In the genomic region with DNA sequence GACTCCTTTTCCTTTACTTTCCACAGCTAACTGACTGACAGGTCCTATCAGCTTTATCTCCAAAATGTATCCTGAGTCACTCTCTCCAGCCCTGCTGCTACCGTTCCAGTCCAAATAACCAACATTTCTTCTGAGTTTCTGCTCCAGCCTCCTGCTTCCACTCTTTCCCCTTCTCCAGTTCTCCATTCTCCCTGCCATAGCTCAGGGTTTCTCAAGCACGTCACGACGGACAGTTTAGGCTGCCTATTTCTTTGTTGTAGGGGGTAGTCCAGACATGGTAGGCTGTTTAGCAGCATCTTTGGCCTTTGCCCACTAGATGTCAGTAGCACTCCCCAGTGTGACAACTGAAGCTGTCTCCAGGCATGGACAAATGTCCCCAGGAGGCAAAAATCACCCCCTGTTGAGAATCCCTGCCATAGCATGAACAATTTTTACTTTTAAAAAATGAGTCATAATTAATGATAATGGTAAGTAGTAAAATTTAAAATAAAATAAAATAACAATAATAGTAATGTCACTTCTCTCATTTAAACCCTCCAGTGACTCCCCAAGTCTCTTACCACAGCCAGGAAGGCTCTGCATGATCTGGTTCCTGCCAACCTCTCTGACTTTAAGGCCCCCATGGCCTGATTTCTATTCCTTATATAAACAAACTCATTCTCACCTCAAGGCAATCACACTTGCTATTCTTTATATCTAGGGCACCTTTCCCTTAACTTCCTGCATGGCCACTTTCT, we compare ENCODE assay signal across 8 cellular contexts.
A peak's percentile ranks its signal among the peaks of the same experiment; 100 is the strongest.
DNase-seq lines count a peak whose midpoint lies in the region; ATAC-seq and TF ChIP-seq lines count a peak whose summit lies in the region.

No MANE protein-coding gene starts in this region.

- H3K4me3 ChIP-seq in Panc1 (ENCODE audit: low read depth in 2 of 2, low read length in 2 of 2), result peak overlapping the region in 1 of 2 experiments; percentile 13; a peak in 1 of 4 replicates
- H3K4me3 ChIP-seq in fibroblast of pulmonary artery (replicated peaks; ENCODE audit: low read depth, low read length), result no peak overlapping the region

- peak; percentile 63 for DNase-seq in G401 (ENCODE audit: low spot score)
- peak; percentile 54 for DNase-seq in HuH-7.5 (ENCODE audit: low spot score)
- peak; percentile 46 for DNase-seq in Panc1 (ENCODE audit: low read depth, low spot score)
- peak; percentile 33 for DNase-seq in activated T-cell treated with anti-CD3 and anti-CD28 coated beads, Interleukin-2, amount 50 U/mL, for 4 hours
- DNase-seq in fibroblast of pulmonary artery (ENCODE audit: low read depth), result peak; percentile 85
- peak in 48 of 56 donors; percentile 1 to 69 (median 29) for DNase-seq in nucleus accumbens (lab: John Stamatoyannopoulos, UW)
- no peak for DNase-seq in type B pancreatic cell (ENCODE audit: extremely low spot score, unreplicated experiment)

- POLR2A ChIA-PET in Panc1 (lab: Charles Lee), result no interaction called here

- in situ Hi-C loops in G401 (cut with HindIII; ENCODE audit: low sequenced_read_pairs) (no loop called here), Panc1 (cut with HindIII; ENCODE audit: low pct_unique_long_range_greater_than_20kb, low sequenced_read_pairs) (no loop called here)

- peaks cover 8% of the 10 kb centered on the region for H3K9me3 Mint-ChIP-seq in activated T-cell treated with anti-CD3 and anti-CD28 coated beads, Interleukin-2, amount 50 U/mL, for 4 hours
- H3K9me3 Mint-ChIP-seq in type B pancreatic cell, result peaks cover 7% of the 10 kb centered on the region

- H3K4me3 Mint-ChIP-seq in activated T-cell treated with anti-CD3 and anti-CD28 coated beads, Interleukin-2, amount 50 U/mL, for 4 hours, result no peak overlapping the region
- peak overlapping the region; percentile 24 for H3K4me3 Mint-ChIP-seq in type B pancreatic cell

- H3K27me3 Mint-ChIP-seq in activated T-cell treated with anti-CD3 and anti-CD28 coated beads, Interleukin-2, amount 50 U/mL, for 4 hours (ENCODE audit: low read depth), result peaks cover 3% of the 10 kb centered on the region
- H3K27me3 Mint-ChIP-seq in type B pancreatic cell, result peaks cover 21% of the 10 kb centered on the region

- peak overlapping the region; percentile 27 for H3K27ac Mint-ChIP-seq in type B pancreatic cell

- peak; percentile 98 for ATAC-seq in GM21723 (IDR thresholded peaks at IDR 0.05; ENCODE audit: unreplicated experiment)
- peak; percentile 98 for ATAC-seq in Panc1
- ATAC-seq in activated T-cell treated with anti-CD3 and anti-CD28 coated beads, Interleukin-2, amount 50 U/mL, for 4 hours, result peak; percentile 84

- TF ChIP-seq CTCF in Panc1 (IDR thresholded peaks at IDR 0.05) (peak; percentile 94), fibroblast of pulmonary artery (IDR thresholded peaks at IDR 0.05; ENCODE audit: low read length, missing control alignments) (peak; percentile 99), type B pancreatic cell (conservative IDR thresholded peaks at IDR 0.05) (peak; percentile 94)

- no peaks in the 10 kb centered on the region for H3K4me1 ChIP-seq in Panc1 (ENCODE audit: control insufficient read depth, insufficient read depth, low read length)

- CTCF ChIA-PET in Panc1 (lab: Charles Lee), result interaction anchor here (0.6 to 1.0 kb wide), 3 partner anchors 27 to 825 kb away, joined by 3 to 12 read pairs (median 4); no protein-coding TSS in a partner anchor

- no TSS peak for BruUV-seq in Panc1 (replicated peaks; lab: Mats Ljungman, UMichigan)

- no peaks in the 10 kb centered on the region for H3K36me3 ChIP-seq in Panc1 (ENCODE audit: control insufficient read depth, insufficient read depth, low read length)

- no peak overlapping the region for H3K27ac ChIP-seq in Panc1 (ENCODE audit: low read length)

- H3K27me3 ChIP-seq in Panc1 (ENCODE audit: control insufficient read depth, insufficient read depth, low read length), result peaks cover 3% of the 10 kb centered on the region; the same call in 1 of the 2 replicates

- no peaks in the 10 kb centered on the region for H3K36me3 Mint-ChIP-seq in activated T-cell treated with anti-CD3 and anti-CD28 coated beads, Interleukin-2, amount 50 U/mL, for 4 hours (ENCODE audit: insufficient read depth)
- H3K36me3 Mint-ChIP-seq in type B pancreatic cell, result peaks cover 3% of the 10 kb centered on the region

- H3K9me3 ChIP-seq in Panc1 (ENCODE audit: control insufficient read depth, insufficient read depth, low read depth, low read length), result no peaks in the 10 kb centered on the region

- peaks cover 2% of the 10 kb centered on the region for H3K4me1 Mint-ChIP-seq in activated T-cell treated with anti-CD3 and anti-CD28 coated beads, Interleukin-2, amount 50 U/mL, for 4 hours (ENCODE audit: low read depth)
- H3K4me1 Mint-ChIP-seq in type B pancreatic cell (ENCODE audit: unreplicated experiment), result peaks cover 11% of the 10 kb centered on the region

- intact Hi-C loops in Panc1 (cut with micrococcal nuclease; ENCODE audit: unreplicated experiment), result loop anchor here (5.0 kb wide), 1 partner anchor 835 kb away; no protein-coding TSS in a partner anchor
